1 cellular context compared by ENCODE assay signal in the genomic region with DNA sequence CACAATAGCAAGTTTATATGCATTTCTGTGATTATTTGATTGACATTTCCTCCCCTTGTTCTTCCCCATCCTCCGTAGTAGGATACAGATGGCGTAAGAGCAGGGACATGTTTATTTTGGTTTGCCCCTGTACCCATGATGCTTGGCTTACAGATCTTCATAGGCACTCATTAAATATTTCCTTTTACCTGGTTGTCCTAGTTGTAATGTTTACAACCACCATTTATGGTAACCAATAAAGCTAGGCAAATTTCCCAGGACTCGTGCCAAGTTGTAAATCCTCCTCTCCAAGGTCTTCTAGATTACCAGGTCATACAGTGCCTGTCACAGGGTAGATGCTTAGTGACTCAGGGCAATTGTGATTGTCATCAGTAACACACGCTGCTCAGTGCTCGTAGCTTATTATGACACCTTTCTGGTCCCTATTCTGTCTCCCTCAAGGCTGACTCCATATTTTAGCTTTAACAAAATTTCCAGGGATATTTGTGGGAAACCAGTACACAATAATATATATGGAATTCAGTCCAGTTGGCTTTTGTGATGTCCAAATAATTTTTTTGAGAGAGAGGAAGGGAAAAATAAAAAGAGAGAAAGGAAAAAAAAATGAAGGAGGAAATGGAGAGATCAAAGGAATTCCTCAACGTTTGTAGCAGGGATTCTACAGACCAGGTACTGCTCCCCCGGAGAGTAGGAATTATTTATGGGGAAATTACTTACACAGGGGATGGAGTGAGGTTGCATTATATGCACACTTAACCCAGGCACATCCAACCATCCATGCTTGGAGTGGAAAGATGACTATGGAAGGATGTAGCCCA.
TF ChIP-seq lines count a peak whose summit lies in the region.

No MANE protein-coding gene starts in this region.

TF ChIP-seq in A549, 52 proteins besides CTCF, POLR2A, EP300 and RAD21 (continued from another document):
- TF ChIP-seq, protein P1, sequence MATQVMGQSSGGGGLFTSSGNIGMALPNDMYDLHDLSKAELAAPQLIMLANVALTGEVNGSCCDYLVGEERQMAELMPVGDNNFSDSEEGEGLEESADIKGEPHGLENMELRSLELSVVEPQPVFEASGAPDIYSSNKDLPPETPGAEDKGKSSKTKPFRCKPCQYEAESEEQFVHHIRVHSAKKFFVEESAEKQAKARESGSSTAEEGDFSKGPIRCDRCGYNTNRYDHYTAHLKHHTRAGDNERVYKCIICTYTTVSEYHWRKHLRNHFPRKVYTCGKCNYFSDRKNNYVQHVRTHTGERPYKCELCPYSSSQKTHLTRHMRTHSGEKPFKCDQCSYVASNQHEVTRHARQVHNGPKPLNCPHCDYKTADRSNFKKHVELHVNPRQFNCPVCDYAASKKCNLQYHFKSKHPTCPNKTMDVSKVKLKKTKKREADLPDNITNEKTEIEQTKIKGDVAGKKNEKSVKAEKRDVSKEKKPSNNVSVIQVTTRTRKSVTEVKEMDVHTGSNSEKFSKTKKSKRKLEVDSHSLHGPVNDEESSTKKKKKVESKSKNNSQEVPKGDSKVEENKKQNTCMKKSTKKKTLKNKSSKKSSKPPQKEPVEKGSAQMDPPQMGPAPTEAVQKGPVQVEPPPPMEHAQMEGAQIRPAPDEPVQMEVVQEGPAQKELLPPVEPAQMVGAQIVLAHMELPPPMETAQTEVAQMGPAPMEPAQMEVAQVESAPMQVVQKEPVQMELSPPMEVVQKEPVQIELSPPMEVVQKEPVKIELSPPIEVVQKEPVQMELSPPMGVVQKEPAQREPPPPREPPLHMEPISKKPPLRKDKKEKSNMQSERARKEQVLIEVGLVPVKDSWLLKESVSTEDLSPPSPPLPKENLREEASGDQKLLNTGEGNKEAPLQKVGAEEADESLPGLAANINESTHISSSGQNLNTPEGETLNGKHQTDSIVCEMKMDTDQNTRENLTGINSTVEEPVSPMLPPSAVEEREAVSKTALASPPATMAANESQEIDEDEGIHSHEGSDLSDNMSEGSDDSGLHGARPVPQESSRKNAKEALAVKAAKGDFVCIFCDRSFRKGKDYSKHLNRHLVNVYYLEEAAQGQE (IDR thresholded peaks at IDR 0.05): 0 out of 2 replicates have a peak, but pooled peaks have one; percentile 5
- TF ChIP-seq JUN (IDR thresholded peaks at IDR 0.05): peak; percentile 78 to 91
- TF ChIP-seq, protein P2, sequence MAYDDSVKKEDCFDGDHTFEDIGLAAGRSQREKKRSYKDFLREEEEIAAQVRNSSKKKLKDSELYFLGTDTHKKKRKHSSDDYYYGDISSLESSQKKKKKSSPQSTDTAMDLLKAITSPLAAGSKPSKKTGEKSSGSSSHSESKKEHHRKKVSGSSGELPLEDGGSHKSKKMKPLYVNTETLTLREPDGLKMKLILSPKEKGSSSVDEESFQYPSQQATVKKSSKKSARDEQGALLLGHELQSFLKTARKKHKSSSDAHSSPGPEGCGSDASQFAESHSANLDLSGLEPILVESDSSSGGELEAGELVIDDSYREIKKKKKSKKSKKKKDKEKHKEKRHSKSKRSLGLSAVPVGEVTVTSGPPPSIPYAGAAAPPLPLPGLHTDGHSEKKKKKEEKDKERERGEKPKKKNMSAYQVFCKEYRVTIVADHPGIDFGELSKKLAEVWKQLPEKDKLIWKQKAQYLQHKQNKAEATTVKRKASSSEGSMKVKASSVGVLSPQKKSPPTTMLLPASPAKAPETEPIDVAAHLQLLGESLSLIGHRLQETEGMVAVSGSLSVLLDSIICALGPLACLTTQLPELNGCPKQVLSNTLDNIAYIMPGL (CRISPR knock-in tag; IDR thresholded peaks at IDR 0.05; ENCODE audit: borderline replicate concordance): 0 out of 2 replicates have a peak, but pooled peaks have one; percentile 41
- TF ChIP-seq, protein P3, sequence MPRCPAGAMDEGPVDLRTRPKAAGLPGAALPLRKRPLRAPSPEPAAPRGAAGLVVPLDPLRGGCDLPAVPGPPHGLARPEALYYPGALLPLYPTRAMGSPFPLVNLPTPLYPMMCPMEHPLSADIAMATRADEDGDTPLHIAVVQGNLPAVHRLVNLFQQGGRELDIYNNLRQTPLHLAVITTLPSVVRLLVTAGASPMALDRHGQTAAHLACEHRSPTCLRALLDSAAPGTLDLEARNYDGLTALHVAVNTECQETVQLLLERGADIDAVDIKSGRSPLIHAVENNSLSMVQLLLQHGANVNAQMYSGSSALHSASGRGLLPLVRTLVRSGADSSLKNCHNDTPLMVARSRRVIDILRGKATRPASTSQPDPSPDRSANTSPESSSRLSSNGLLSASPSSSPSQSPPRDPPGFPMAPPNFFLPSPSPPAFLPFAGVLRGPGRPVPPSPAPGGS (IDR thresholded peaks at IDR 0.05): 0 out of 3 replicates have a peak, but pooled peaks have one; percentile 29
- 0 out of 2 replicates have a peak, but pooled peaks have one; percentile 18 for TF ChIP-seq FOXS1 (CRISPR knock-in tag; IDR thresholded peaks at IDR 0.05)
- TF ChIP-seq PHF8 (IDR thresholded peaks at IDR 0.05; ENCODE audit: borderline replicate concordance, low read depth): no peak
- TF ChIP-seq ZSCAN20 (CRISPR knock-in tag; IDR thresholded peaks at IDR 0.05): peak; percentile 85
- TF ChIP-seq MAZ (IDR thresholded peaks at IDR 0.05; ENCODE audit: borderline replicate concordance, low read depth, low read length): no peak
- no peak for TF ChIP-seq KDM5A (IDR thresholded peaks at IDR 0.05)
- peak; percentile 39; the same call in 1 of the 3 replicates for TF ChIP-seq SMC3 (IDR thresholded peaks at IDR 0.05)
- TF ChIP-seq BHLHE40 (IDR thresholded peaks at IDR 0.05; ENCODE audit: low read depth, low read length): no peak
- TF ChIP-seq, protein P4, sequence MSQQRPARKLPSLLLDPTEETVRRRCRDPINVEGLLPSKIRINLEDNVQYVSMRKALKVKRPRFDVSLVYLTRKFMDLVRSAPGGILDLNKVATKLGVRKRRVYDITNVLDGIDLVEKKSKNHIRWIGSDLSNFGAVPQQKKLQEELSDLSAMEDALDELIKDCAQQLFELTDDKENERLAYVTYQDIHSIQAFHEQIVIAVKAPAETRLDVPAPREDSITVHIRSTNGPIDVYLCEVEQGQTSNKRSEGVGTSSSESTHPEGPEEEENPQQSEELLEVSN (IDR thresholded peaks at IDR 0.05; ENCODE audit: borderline replicate concordance, low read depth): peak; percentile 70; the same call in 1 of the 2 replicates
- TF ChIP-seq NPAS2 (CRISPR knock-in tag; IDR thresholded peaks at IDR 0.05; ENCODE audit: borderline replicate concordance): no peak
- peak; percentile 43; the same call in 1 of the 2 replicates for TF ChIP-seq MYC (IDR thresholded peaks at IDR 0.05; ENCODE audit: borderline replicate concordance, low read length)
- TF ChIP-seq NFE2L2 (conservative IDR thresholded peaks at IDR 0.05; ENCODE audit: low read length): peak; percentile 45
- TF ChIP-seq HOXB5 (CRISPR knock-in tag; IDR thresholded peaks at IDR 0.05): no peak; the same call in 1 of the 2 replicates
- TF ChIP-seq MAFK (IDR thresholded peaks at IDR 0.05; ENCODE audit: partially characterized antibody): peak; percentile 88
- no peak for TF ChIP-seq CHD2 (IDR thresholded peaks at IDR 0.05; ENCODE audit: low read length, partially characterized antibody)
- TF ChIP-seq JUNB (IDR thresholded peaks at IDR 0.05): peak; percentile 69
- no peak for TF ChIP-seq SREBF2 (IDR thresholded peaks at IDR 0.05)
- no peak for TF ChIP-seq CHD4 (IDR thresholded peaks at IDR 0.05; ENCODE audit: borderline replicate concordance)
- TF ChIP-seq HDAC2 (IDR thresholded peaks at IDR 0.05): no peak
- TF ChIP-seq GATA3 (IDR thresholded peaks at IDR 0.05; ENCODE audit: borderline replicate concordance): peak; percentile 92
